ENCODE assay signal across 2 cellular contexts in the genomic region with DNA sequence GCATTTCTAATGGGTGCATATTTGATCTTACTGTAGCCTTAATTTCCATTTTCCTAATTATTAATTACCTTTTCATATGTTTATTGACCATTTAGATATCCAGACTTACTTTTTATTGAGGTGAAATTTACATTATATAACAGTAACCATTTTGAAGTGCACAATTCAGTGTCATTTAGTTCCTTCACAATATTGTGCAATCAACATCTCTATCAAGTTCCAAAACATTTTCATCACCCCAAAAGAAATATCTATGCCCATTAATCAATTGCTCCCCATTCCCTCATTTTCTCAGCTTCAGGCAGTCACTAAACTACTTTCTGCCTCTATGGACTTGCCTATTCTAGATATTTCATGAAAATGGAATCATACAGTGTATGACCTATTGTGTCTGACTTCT.
TF ChIP-seq lines count a peak whose summit lies in the region.

No MANE protein-coding gene starts in this region.

TF ChIP-seq in HepG2, 621 proteins besides CTCF, POLR2A, EP300 and RAD21:
- TF ChIP-seq CEBPB (IDR thresholded peaks at IDR 0.05; ENCODE audit: borderline replicate concordance, low read depth, low read length) = peak; percentile 62
- TF ChIP-seq ZNF670 (CRISPR knock-in tag; IDR thresholded peaks at IDR 0.05; ENCODE audit: borderline replicate concordance) = no peak
TF ChIP-seq in HepG2: peak in this region for 1.

TF ChIP-seq in K562, 482 proteins besides CTCF, POLR2A, EP300 and RAD21:
- TF ChIP-seq MCM3 (IDR thresholded peaks at IDR 0.05) (no peak), CEBPB (tag; IDR thresholded peaks at IDR 0.05) (peak; percentile 90), EWSR1 (IDR thresholded peaks at IDR 0.05; ENCODE audit: borderline replicate concordance, low read depth, partially characterized antibody) (no peak), RCOR1 (IDR thresholded peaks at IDR 0.05; ENCODE audit: borderline replicate concordance in 1 of 2, low read depth in 2 of 2, low read length in 2 of 2) (no peak), ZNF174 (CRISPR knock-in tag; IDR thresholded peaks at IDR 0.05) (no peak), SLC30A9 (CRISPR knock-in tag; IDR thresholded peaks at IDR 0.05) (no peak), CEBPG (CRISPR knock-in tag; IDR thresholded peaks at IDR 0.05) (no peak), CEBPG (tag; conservative IDR thresholded peaks at IDR 0.05 in 1 of 2, IDR thresholded peaks at IDR 0.05 in 1 of 2) (peak; percentile 69 to 94), CBFA2T3 (IDR thresholded peaks at IDR 0.05) (no peak), ZNF699 (CRISPR knock-in tag; IDR thresholded peaks at IDR 0.05; ENCODE audit: insufficient replicate concordance) (no peak), DMBX1 (CRISPR knock-in tag; IDR thresholded peaks at IDR 0.05; ENCODE audit: borderline replicate concordance) (no peak), SP2 (IDR thresholded peaks at IDR 0.05; ENCODE audit: extremely low read depth, low read depth, low read length, poor library complexity, severe bottlenecking) (no peak)
- TF ChIP-seq, protein P1, sequence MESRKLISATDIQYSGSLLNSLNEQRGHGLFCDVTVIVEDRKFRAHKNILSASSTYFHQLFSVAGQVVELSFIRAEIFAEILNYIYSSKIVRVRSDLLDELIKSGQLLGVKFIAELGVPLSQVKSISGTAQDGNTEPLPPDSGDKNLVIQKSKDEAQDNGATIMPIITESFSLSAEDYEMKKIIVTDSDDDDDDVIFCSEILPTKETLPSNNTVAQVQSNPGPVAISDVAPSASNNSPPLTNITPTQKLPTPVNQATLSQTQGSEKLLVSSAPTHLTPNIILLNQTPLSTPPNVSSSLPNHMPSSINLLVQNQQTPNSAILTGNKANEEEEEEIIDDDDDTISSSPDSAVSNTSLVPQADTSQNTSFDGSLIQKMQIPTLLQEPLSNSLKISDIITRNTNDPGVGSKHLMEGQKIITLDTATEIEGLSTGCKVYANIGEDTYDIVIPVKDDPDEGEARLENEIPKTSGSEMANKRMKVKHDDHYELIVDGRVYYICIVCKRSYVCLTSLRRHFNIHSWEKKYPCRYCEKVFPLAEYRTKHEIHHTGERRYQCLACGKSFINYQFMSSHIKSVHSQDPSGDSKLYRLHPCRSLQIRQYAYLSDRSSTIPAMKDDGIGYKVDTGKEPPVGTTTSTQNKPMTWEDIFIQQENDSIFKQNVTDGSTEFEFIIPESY (CRISPR knock-in tag; IDR thresholded peaks at IDR 0.05) = no peak
- TF ChIP-seq, protein P2, sequence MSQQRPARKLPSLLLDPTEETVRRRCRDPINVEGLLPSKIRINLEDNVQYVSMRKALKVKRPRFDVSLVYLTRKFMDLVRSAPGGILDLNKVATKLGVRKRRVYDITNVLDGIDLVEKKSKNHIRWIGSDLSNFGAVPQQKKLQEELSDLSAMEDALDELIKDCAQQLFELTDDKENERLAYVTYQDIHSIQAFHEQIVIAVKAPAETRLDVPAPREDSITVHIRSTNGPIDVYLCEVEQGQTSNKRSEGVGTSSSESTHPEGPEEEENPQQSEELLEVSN (IDR thresholded peaks at IDR 0.05; ENCODE audit: borderline replicate concordance in 1 of 2, extremely low read depth in 1 of 2, insufficient read depth in 1 of 2, insufficient read length in 1 of 2, low read depth in 1 of 2, low read length in 1 of 2, poor library complexity in 1 of 2, severe bottlenecking in 1 of 2) = no peak
- TF ChIP-seq, protein P3, sequence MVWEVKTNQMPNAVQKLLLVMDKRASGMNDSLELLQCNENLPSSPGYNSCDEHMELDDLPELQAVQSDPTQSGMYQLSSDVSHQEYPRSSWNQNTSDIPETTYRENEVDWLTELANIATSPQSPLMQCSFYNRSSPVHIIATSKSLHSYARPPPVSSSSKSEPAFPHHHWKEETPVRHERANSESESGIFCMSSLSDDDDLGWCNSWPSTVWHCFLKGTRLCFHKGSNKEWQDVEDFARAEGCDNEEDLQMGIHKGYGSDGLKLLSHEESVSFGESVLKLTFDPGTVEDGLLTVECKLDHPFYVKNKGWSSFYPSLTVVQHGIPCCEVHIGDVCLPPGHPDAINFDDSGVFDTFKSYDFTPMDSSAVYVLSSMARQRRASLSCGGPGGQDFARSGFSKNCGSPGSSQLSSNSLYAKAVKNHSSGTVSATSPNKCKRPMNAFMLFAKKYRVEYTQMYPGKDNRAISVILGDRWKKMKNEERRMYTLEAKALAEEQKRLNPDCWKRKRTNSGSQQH (CRISPR knock-in tag; IDR thresholded peaks at IDR 0.05) = no peak
